1 cellular context compared by ENCODE assay signal in genomic region chr17:40469805-40470675, GRCh38.
TF ChIP-seq lines count a peak whose summit lies in the region.

No MANE protein-coding gene starts in this region.

TF ChIP-seq in A549, 52 proteins besides CTCF, POLR2A, EP300 and RAD21 (continued from another document):
- no peak for TF ChIP-seq FOSL2 (IDR thresholded peaks at IDR 0.05)
- TF ChIP-seq FOSL2 (CRISPR knock-in tag; IDR thresholded peaks at IDR 0.05), result 0 out of 2 replicates have a peak, but pooled peaks have one; percentile 26
- TF ChIP-seq JUN (IDR thresholded peaks at IDR 0.05), result peak in 1 of 2 experiments; percentile 10; a peak in 2 of 5 replicates
- TF ChIP-seq HOXB13 (CRISPR knock-in tag; IDR thresholded peaks at IDR 0.05; ENCODE audit: low read depth), result no peak
- TF ChIP-seq ZSCAN20 (CRISPR knock-in tag; IDR thresholded peaks at IDR 0.05), result no peak
- 0 out of 2 replicates have a peak, but pooled peaks have one; percentile 30 for TF ChIP-seq HOXB5 (CRISPR knock-in tag; IDR thresholded peaks at IDR 0.05)
- no peak for TF ChIP-seq BCL3 (IDR thresholded peaks at IDR 0.05)
- no peak for TF ChIP-seq ZNF302 (CRISPR knock-in tag; IDR thresholded peaks at IDR 0.05)
- TF ChIP-seq FOXS1 (CRISPR knock-in tag; IDR thresholded peaks at IDR 0.05), result no peak
- TF ChIP-seq POLR2AphosphoS2 (conservative IDR thresholded peaks at IDR 0.05; ENCODE audit: low read length), result peak; percentile 98
- peak; percentile 96 for TF ChIP-seq FOSB (CRISPR knock-in tag; IDR thresholded peaks at IDR 0.05)
TF ChIP-seq in A549: peak in this region for 14.
